In genomic region chr13:65342938-65343337, GRCh38 we compare ENCODE assay signal across 13 cellular contexts.
A peak's percentile ranks its signal among the peaks of the same experiment; 100 is the strongest.
DNase-seq lines count a peak whose midpoint lies in the region; ATAC-seq and TF ChIP-seq lines count a peak whose summit lies in the region.
"Had no signal": no experiment of that assay in that cellular context is flagged by ENCODE, and none has a peak within 500 bp of the region (broad histone marks: within the 10 kb centered on the region; RNA-seq: fewer than 3 reads in every experiment).

No MANE protein-coding gene starts in this region.

- no peaks in the 10 kb centered on the region for H3K4me1 ChIP-seq in GM23338 (ENCODE audit: insufficient read depth)
- H3K4me1 ChIP-seq: SJCRH30 had no signal

- H3F3A ChIP-seq in GM23338 (replicated peaks; ENCODE audit: low read depth) = no peaks in the 10 kb centered on the region

- H3K36me3 ChIP-seq in GM23338 (ENCODE audit: insufficient read depth) = no peaks in the 10 kb centered on the region
- H3K36me3 ChIP-seq: SJCRH30 had no signal

- ATAC-seq in GM23338 (no peak), GM21723 (IDR thresholded peaks at IDR 0.05; ENCODE audit: unreplicated experiment) (no peak), GM21423 (IDR thresholded peaks at IDR 0.05; ENCODE audit: unreplicated experiment) (no peak)
- ATAC-seq: T-cell had no signal

- H4K20me1 ChIP-seq in GM23338 (replicated peaks; ENCODE audit: insufficient read depth) = no peaks in the 10 kb centered on the region

- H3K27me3 ChIP-seq in GM23338 (ENCODE audit: insufficient read depth) = no peaks in the 10 kb centered on the region
- H3K27me3 ChIP-seq: SJCRH30 had no signal

- H3K36me3 Mint-ChIP-seq in GM23338 (ENCODE audit: low read depth) (no peaks in the 10 kb centered on the region; the same call in 1 of the 3 replicates), mesothelial cell of epicardium (peaks cover 16% of the 10 kb centered on the region), nephron progenitor cell (ENCODE audit: low read depth) (no peaks in the 10 kb centered on the region)
- H3K36me3 Mint-ChIP-seq: T-cell had no signal

- H3K4me1 Mint-ChIP-seq in GM23338 (no peaks in the 10 kb centered on the region; the same call in 2 of the 3 replicates), mesothelial cell of epicardium (peaks cover 20% of the 10 kb centered on the region), nephron progenitor cell (no peaks in the 10 kb centered on the region)
- H3K4me1 Mint-ChIP-seq: T-cell had no signal

- no peaks in the 10 kb centered on the region for H3K9me2 ChIP-seq in GM23338 (ENCODE audit: insufficient read depth)

- no peak overlapping the region for H3K4me2 ChIP-seq in GM23338

- TF ChIP-seq CTCF in GM23338 (conservative IDR thresholded peaks at IDR 0.05; ENCODE audit: low read depth in 2 of 2) = no peak
- no peak for TF ChIP-seq CTCF in mesothelial cell of epicardium (IDR thresholded peaks at IDR 0.05; ENCODE audit: unreplicated experiment)
- no peak for TF ChIP-seq CTCF in nephron progenitor cell (IDR thresholded peaks at IDR 0.05)

- H2AFZ ChIP-seq in GM23338 = peak overlapping the region; percentile 44; the same call in 1 of the 2 replicates

- H3K9me3 Mint-ChIP-seq in GM23338 (peaks cover 2% of the 10 kb centered on the region; the same call in 1 of the 3 replicates), mesothelial cell of epicardium (peaks cover 24% of the 10 kb centered on the region), nephron progenitor cell (no peaks in the 10 kb centered on the region)

- no peak overlapping the region for H3K4me3 Mint-ChIP-seq in GM23338
- no peak overlapping the region for H3K4me3 Mint-ChIP-seq in mesothelial cell of epicardium
- H3K4me3 Mint-ChIP-seq in nephron progenitor cell = no peak overlapping the region
- H3K4me3 Mint-ChIP-seq: H9, T-cell had no signal

- DNase-seq in GM23338 (ENCODE audit: low spot score) (no peak), MV-4-11 (lab: John Stamatoyannopoulos, UW) (peak; percentile 77), amniotic epithelial cell (ENCODE audit: low read depth) (peak; percentile 53), mesothelial cell of epicardium (ENCODE audit: low spot score in 2 of 2, unreplicated experiment in 2 of 2) (no peak), nephron progenitor cell (no peak)
- DNase-seq: H9, NCI-H1105, NCI-H1694 treated with DMSO at 0.1 percent for 48 hours, NCI-H446, SJCRH30, T-cell had no signal

- no peaks in the 10 kb centered on the region for H3K79me2 ChIP-seq in GM23338 (replicated peaks; ENCODE audit: insufficient read depth)

- no peak overlapping the region for H3K27ac Mint-ChIP-seq in GM23338
- H3K27ac Mint-ChIP-seq in mesothelial cell of epicardium = peak overlapping the region; percentile 26
- no peak overlapping the region for H3K27ac Mint-ChIP-seq in nephron progenitor cell
- H3K27ac Mint-ChIP-seq: H9, T-cell had no signal

- no peaks in the 10 kb centered on the region for H3K27me3 Mint-ChIP-seq in GM23338 (ENCODE audit: insufficient read depth, low read depth, poor library complexity)
- H3K27me3 Mint-ChIP-seq in mesothelial cell of epicardium (ENCODE audit: low read depth) = no peaks in the 10 kb centered on the region
- H3K27me3 Mint-ChIP-seq in nephron progenitor cell (ENCODE audit: low read depth, poor library complexity) = no peaks in the 10 kb centered on the region
- H3K27me3 Mint-ChIP-seq: T-cell had no signal

- no peak overlapping the region for H3K27ac ChIP-seq in GM23338 (ENCODE audit: low read depth)
- H3K27ac ChIP-seq: SJCRH30 had no signal

- H3K4me3 ChIP-seq in GM23338 = no peak overlapping the region
- H3K4me3 ChIP-seq: SJCRH30 had no signal

TF ChIP-seq in GM23338, 12 proteins besides CTCF, POLR2A, EP300 and RAD21:
- no peak for TF ChIP-seq JUNB (IDR thresholded peaks at IDR 0.05; ENCODE audit: unreplicated experiment)
- TF ChIP-seq EZH2 (IDR thresholded peaks at IDR 0.05; ENCODE audit: low read depth, unreplicated experiment) = no peak
- no peak for TF ChIP-seq EZH2phosphoT487 (IDR thresholded peaks at IDR 0.05; ENCODE audit: unreplicated experiment)
- no peak for TF ChIP-seq CREB1 (CRISPR knock-in tag; IDR thresholded peaks at IDR 0.05; ENCODE audit: low read depth)
- no peak for TF ChIP-seq ZNF331 (CRISPR knock-in tag; IDR thresholded peaks at IDR 0.05; ENCODE audit: low read depth)
- TF ChIP-seq REST (IDR thresholded peaks at IDR 0.05; ENCODE audit: unreplicated experiment) = no peak

Comparison
In these comparisons a context has a peak if more than half of its experiments do, and no peak if none do; other contexts are left out.
1. DNase-seq: peak in MV-4-11 (single experiment) and amniotic epithelial cell (single experiment); none in GM23338 (single experiment), mesothelial cell of epicardium (0 of 2) and nephron progenitor cell (single experiment).